17 cellular contexts compared by ENCODE assay signal in genomic region chr5:170611446-170612088, GRCh38.
A peak's percentile ranks its signal among the peaks of the same experiment; 100 is the strongest.
DNase-seq lines count a peak whose midpoint lies in the region; ATAC-seq, FAIRE-seq and TF ChIP-seq lines count a peak whose summit lies in the region.
"Had no signal": no experiment of that assay in that cellular context is flagged by ENCODE, and none has a peak within 500 bp of the region (broad histone marks: within the 10 kb centered on the region; RNA-seq: fewer than 3 reads in every experiment).

No MANE protein-coding gene starts in this region.

- H3K9me3 ChIP-seq in liver (ENCODE audit: control insufficient read depth in 4 of 4, low read length in 3 of 4) (no peaks in the 10 kb centered on the region), right lobe of liver (no peaks in the 10 kb centered on the region)
- H3K9me3 ChIP-seq: adrenal gland, esophagus squamous epithelium had no signal

- no peak for TF ChIP-seq CTCF in liver (IDR thresholded peaks at IDR 0.05; ENCODE audit: low read depth, low read length, missing input control)
- TF ChIP-seq CTCF in right lobe of liver (IDR thresholded peaks at IDR 0.05) = no peak

- no peak overlapping the region for H3K4me3 ChIP-seq in liver (ENCODE audit: low read depth in 1 of 3, low read length in 3 of 3)
- no peak overlapping the region for H3K4me3 ChIP-seq in right lobe of liver
- H3K4me3 ChIP-seq: adrenal gland, esophagus squamous epithelium had no signal

- no peak for FAIRE-seq in GM12891 (lab: Jason Lieb, UNC)

- H3K9ac ChIP-seq in liver (ENCODE audit: low read depth in 1 of 2, low read length in 2 of 2) = no peak overlapping the region

- peaks cover 0 to 3% (median under 1%) of the 10 kb centered on the region in 4 donors for H3K27me3 ChIP-seq in liver (ENCODE audit: control insufficient read depth in 4 of 4, insufficient read depth in 4 of 4, low read length in 3 of 4)
- H3K27me3 ChIP-seq in right lobe of liver = no peaks in the 10 kb centered on the region
- H3K27me3 ChIP-seq: adrenal gland had no signal

- no peak for DNase-seq in right lobe of liver
- DNase-seq in RPMI8226 = peak; percentile 27
- no peak for DNase-seq in retina
- no peak for DNase-seq in GM12891 (ENCODE audit: insufficient read length, low spot score)
- DNase-seq in superior temporal gyrus (ENCODE audit: extremely low spot score) = no peak
- DNase-seq: activated effector memory CD4-positive, alpha-beta T cell treated with anti-CD3 and anti-CD28 coated beads, Interleukin-2, amount 50 U/mL, for 16 hours; adrenal gland; CD4-positive, alpha-beta memory T cell; DND-41; effector CD4-positive, alpha-beta T cell; esophagus squamous epithelium; NCI-H1436 treated with DMSO at 0.1 percent for 48 hours; NCI-H446; occipital lobe had no signal

- H3K4me1 ChIP-seq in liver (ENCODE audit: control insufficient read depth in 4 of 4, insufficient read depth in 4 of 4, low read length in 3 of 4) (no peaks in the 10 kb centered on the region), right lobe of liver (no peaks in the 10 kb centered on the region)

- H3K36me3 ChIP-seq in liver (ENCODE audit: control insufficient read depth in 4 of 4, insufficient read depth in 3 of 4, low read depth in 1 of 4, low read length in 3 of 4) = no peaks in the 10 kb centered on the region
- no peaks in the 10 kb centered on the region for H3K36me3 ChIP-seq in right lobe of liver
- H3K36me3 ChIP-seq: adrenal gland, esophagus squamous epithelium had no signal

- 45% methylated on average over 6 of the region's 6 CpGs for WGBS in liver
- 36% methylated on average over 5 of the region's 6 CpGs for WGBS in right lobe of liver (ENCODE audit: insufficient coverage, low coverage, low lambda C conversion rate, missing lambda C conversion rate)

- TF ChIP-seq POLR2A in right lobe of liver (IDR thresholded peaks at IDR 0.05) (no peak), GM12891 (IDR thresholded peaks at IDR 0.05; ENCODE audit: low read depth, low read length) (no peak)

- no peak for ATAC-seq in right lobe of liver
- peak; percentile 74 for ATAC-seq in esophagus mucosa
- ATAC-seq in GM19452 (IDR thresholded peaks at IDR 0.05; ENCODE audit: unreplicated experiment) = no peak

- intact Hi-C loops in right lobe of liver (cut with DNase I) = no loop called here

- no peak for TF ChIP-seq RAD21 in liver (IDR thresholded peaks at IDR 0.05)

- H3K27ac ChIP-seq in liver (ENCODE audit: low read depth in 1 of 2, low read length in 2 of 2) (no peak overlapping the region), right lobe of liver (no peak overlapping the region)
- H3K27ac ChIP-seq: esophagus squamous epithelium had no signal

TF ChIP-seq in liver, 16 proteins besides CTCF, POLR2A, EP300 and RAD21:
- TF ChIP-seq REST (IDR thresholded peaks at IDR 0.05) (peak; percentile 21), JUND (IDR thresholded peaks at IDR 0.05) (no peak)

TF ChIP-seq in GM12891, 5 proteins besides CTCF, POLR2A, EP300 and RAD21:
- TF ChIP-seq PAX5 (IDR thresholded peaks at IDR 0.05; ENCODE audit: insufficient read depth, low read length, severe bottlenecking) (no peak), POLR2AphosphoS5 (IDR thresholded peaks at IDR 0.05; ENCODE audit: low read depth, low read length) (no peak), POU2F2 (IDR thresholded peaks at IDR 0.05; ENCODE audit: low read depth, low read length) (no peak), TAF1 (IDR thresholded peaks at IDR 0.05; ENCODE audit: low read depth, low read length) (no peak), SPI1 (IDR thresholded peaks at IDR 0.05; ENCODE audit: low read depth, low read length) (no peak)
